Comparison of ENCODE assay signal across 8 cellular contexts in genomic region chr15:70100495-70101331, GRCh38. TPM values are rescaled to one million over a fixed set of nuclear protein-coding genes. Genes with fewer than 3 reads are reported as not detected.
DNase-seq lines count a peak whose midpoint lies in the region; ATAC-seq lines count a peak whose summit lies in the region.

No MANE protein-coding gene starts in this region.

- no peak for ATAC-seq in HG03439 (IDR thresholded peaks at IDR 0.05; ENCODE audit: unreplicated experiment)

- DNase-seq in EH (ENCODE audit: low read depth) (peak; percentile 19), NCI-H1092 treated with DMSO at 0.1 percent for 48 hours (lab: John Stamatoyannopoulos, UW) (peak; percentile 71), cerebellar cortex (ENCODE audit: low spot score) (peak; percentile 42), lung microvascular endothelial cell (ENCODE audit: low read depth in 2 of 2) (peak; percentile 51 to 57), superior temporal gyrus (ENCODE audit: extremely low spot score) (no peak)
- peak; percentile 21 to 46 (median 34) for DNase-seq in activated CD4-positive, CD25-positive, alpha-beta regulatory T cell (lab: John Stamatoyannopoulos, UW)
- peak; percentile 28 to 39 for DNase-seq in stimulated activated CD8-positive, alpha-beta memory T cell treated with anti-CD3 and anti-CD28 coated beads, Interleukin-15, amount 100 ng/mL, for 4 hours (ENCODE audit: low read depth in 2 of 2)

RNA-seq across cellular contexts. Expression of gene TLE3, which starts 3.0 kb away (rescaled TPM):
- 8.3 and 13.3 TPM in 2 replicates for total RNA-seq in lung microvascular endothelial cell
